ENCODE assay signal across 30 cellular contexts in genomic region chr1:196611873-196612272, GRCh38. TPM values are rescaled to one million over a fixed set of nuclear protein-coding genes. Genes with fewer than 3 reads are reported as not detected.
"Had no signal": no experiment of that assay in that cellular context is flagged by ENCODE, and none has a peak within 500 bp of the region (broad histone marks: within the 10 kb centered on the region; RNA-seq: fewer than 3 reads in every experiment).

No MANE protein-coding gene starts in this region.

- H3K4me3 Mint-ChIP-seq: activated CD4-positive, alpha-beta T cell treated with anti-CD3 and anti-CD28 coated beads for 36 hours; activated CD4-positive, alpha-beta T cell treated with anti-CD3 and anti-CD28 coated beads, Interleukin-2, amount 10 ng/mL, durations not matched to agents 7 days and 5 days; activated CD8-positive, alpha-beta T cell treated with anti-CD3 and anti-CD28 coated beads, Interleukin-2, amount 10 ng/mL, durations not matched to agents 7 days and 5 days; activated naive CD4-positive, alpha-beta T cell treated with anti-CD3 and anti-CD28 coated beads, Interleukin-2, amount 50 U/mL, for 24 hours; activated naive CD8-positive, alpha-beta T cell treated with anti-CD3 and anti-CD28 coated beads, Interleukin-2, amount 10 ng/mL, durations not matched to agents 7 days and 5 days; activated T-cell treated with anti-CD3 and anti-CD28 coated beads, Interleukin-2, amount 50 U/mL, for 24 hours; central memory CD8-positive, alpha-beta T cell had no signal

- ATAC-seq: activated CD4-positive, alpha-beta T cell treated with anti-CD3 and anti-CD28 coated beads for 36 hours; activated CD4-positive, CD25-positive, alpha-beta regulatory T cell treated with anti-CD3 and anti-CD28 coated beads, Interleukin-2, amount 50 U/mL, for 24 hours; activated CD8-positive, alpha-beta T cell treated with anti-CD3 and anti-CD28 coated beads, Interleukin-2, amount 10 ng/mL, durations not matched to agents 7 days and 5 days; PC-3; Right ventricle myocardium inferior had no signal

- H3K27ac Mint-ChIP-seq: activated CD4-positive, alpha-beta T cell treated with anti-CD3 and anti-CD28 coated beads for 36 hours; activated CD4-positive, alpha-beta T cell treated with anti-CD3 and anti-CD28 coated beads, Interleukin-2, amount 10 ng/mL, durations not matched to agents 7 days and 5 days; activated CD8-positive, alpha-beta T cell treated with anti-CD3 and anti-CD28 coated beads, Interleukin-2, amount 10 ng/mL, durations not matched to agents 7 days and 5 days; activated naive CD4-positive, alpha-beta T cell treated with anti-CD3 and anti-CD28 coated beads, Interleukin-2, amount 50 U/mL, for 24 hours; activated naive CD8-positive, alpha-beta T cell treated with anti-CD3 and anti-CD28 coated beads, Interleukin-2, amount 10 ng/mL, durations not matched to agents 7 days and 5 days; activated T-cell treated with anti-CD3 and anti-CD28 coated beads, Interleukin-2, amount 50 U/mL, for 24 hours; activated T-helper 2 cell treated with anti-CD3 and anti-CD28 coated beads, Interferon-gamma antibody, Interleukin-2, Interleukin-4, amounts not matched to agents 10 μg/mL and 5 μg/mL and 100 μg/mL, durations not matched to agents 14 hours and 24 hours and 36 hours had no signal

- DNase-seq: activated CD4-positive, alpha-beta T cell treated with anti-CD3 and anti-CD28 coated beads for 36 hours; activated CD4-positive, alpha-beta T cell treated with anti-CD3 and anti-CD28 coated beads, Interleukin-2, amount 10 ng/mL, durations not matched to agents 7 days and 5 days; activated CD4-positive, alpha-beta T cell treated with anti-CD3 and anti-CD28 coated beads, Interleukin-2, amount 50 U/mL, for 48 hours; activated CD8-positive, alpha-beta T cell treated with anti-CD3 and anti-CD28 coated beads, Interleukin-2, amount 10 ng/mL, durations not matched to agents 7 days and 5 days; activated gamma-delta T cell; activated naive CD4-positive, alpha-beta T cell treated with Interleukin-2 at 50 U/mL for 16 hours; activated naive CD8-positive, alpha-beta T cell treated with anti-CD3 and anti-CD28 coated beads, Interleukin-2, amount 10 ng/mL, durations not matched to agents 7 days and 5 days; activated T-cell treated with anti-CD3 and anti-CD28 coated beads, Interleukin-2, amount 50 U/mL, for 24 hours; amygdala; Karpas-422; NCI-H1105; NCI-H1436; NCI-H1694; NCI-H1930; NCI-H2081 treated with DMSO at 0.1 percent for 48 hours; NCI-H226; NCI-H446 treated with DMSO at 0.1 percent for 48 hours; NCI-H524; PC-3; Peyer's patch had no signal

- H3K27ac ChIP-seq: ascending aorta, cardiac muscle cell, Peyer's patch, RWPE1 had no signal

- H3K36me3 ChIP-seq: ascending aorta, cardiac muscle cell, Peyer's patch had no signal

- H3K27me3 ChIP-seq: ascending aorta, cardiac muscle cell, Peyer's patch had no signal

- H3K9me3 Mint-ChIP-seq: activated CD4-positive, alpha-beta T cell treated with anti-CD3 and anti-CD28 coated beads, Interleukin-2, amount 10 ng/mL, durations not matched to agents 7 days and 5 days; activated naive CD8-positive, alpha-beta T cell treated with anti-CD3 and anti-CD28 coated beads, Interleukin-2, amount 10 ng/mL, durations not matched to agents 7 days and 5 days; activated T-cell treated with anti-CD3 and anti-CD28 coated beads, Interleukin-2, amount 50 U/mL, for 24 hours; activated T-helper 2 cell treated with anti-CD3 and anti-CD28 coated beads, Interferon-gamma antibody, Interleukin-2, Interleukin-4, amounts not matched to agents 10 μg/mL and 5 μg/mL and 100 μg/mL, durations not matched to agents 14 hours and 24 hours and 36 hours had no signal

- H3K4me1 ChIP-seq: Peyer's patch had no signal

- H3K4me3 ChIP-seq: ascending aorta, cardiac muscle cell, Peyer's patch had no signal

- H3K36me3 Mint-ChIP-seq: activated naive CD4-positive, alpha-beta T cell treated with anti-CD3 and anti-CD28 coated beads, Interleukin-2, amount 50 U/mL, for 24 hours; activated naive CD8-positive, alpha-beta T cell treated with anti-CD3 and anti-CD28 coated beads, Interleukin-2, amount 10 ng/mL, durations not matched to agents 7 days and 5 days had no signal

RNA-seq across cellular contexts. Expression of gene KCNT2, which starts 3.6 kb away (rescaled TPM):
- total RNA-seq: activated CD4-positive, alpha-beta T cell treated with anti-CD3 and anti-CD28 coated beads, Interleukin-2, amount 10 ng/mL, durations not matched to agents 7 days and 5 days; activated CD8-positive, alpha-beta T cell treated with anti-CD3 and anti-CD28 coated beads, Interleukin-2, amount 10 ng/mL, durations not matched to agents 7 days and 5 days; activated naive CD8-positive, alpha-beta T cell treated with anti-CD3 and anti-CD28 coated beads, Interleukin-2, amount 10 ng/mL, durations not matched to agents 7 days and 5 days; activated T-helper 2 cell treated with anti-CD3 and anti-CD28 coated beads, Interferon-gamma antibody, Interleukin-2, Interleukin-4, amounts not matched to agents 10 μg/mL and 5 μg/mL and 100 μg/mL, durations not matched to agents 14 hours and 24 hours and 36 hours; T-helper 1 cell treated with Interleukin-12 subunit alpha and Interleukin-12 subunit beta and Interleukin-4 antibody, amounts not matched to agents 30 ng/mL and 1 ng/mL, for 36 hours; T-helper 2 cell treated with Interferon-gamma antibody and Interleukin-4, amounts not matched to agents 100 ng/mL and 5 ng/mL, for 36 hours had no signal
